In genomic region chr19:4456843-4457653, GRCh38 we compare ENCODE assay signal across 8 cellular contexts. TPM values are rescaled to one million over a fixed set of nuclear protein-coding genes. Genes with fewer than 3 reads are reported as not detected.
A peak's percentile ranks its signal among the peaks of the same experiment; 100 is the strongest.
DNase-seq lines count a peak whose midpoint lies in the region; ATAC-seq, FAIRE-seq and TF ChIP-seq lines count a peak whose summit lies in the region.

No MANE protein-coding gene starts in this region.

- peak overlapping the region; percentile 88 for H3K9ac ChIP-seq in keratinocyte (ENCODE audit: control insufficient read depth, extremely low read depth, insufficient read depth, low read length)

- H3K9me1 ChIP-seq in keratinocyte (ENCODE audit: control insufficient read depth, extremely low read depth, insufficient read depth, low read length): no peaks in the 10 kb centered on the region

- TF ChIP-seq CTCF in HL-60 (IDR thresholded peaks at IDR 0.05; ENCODE audit: insufficient read depth, low read length) (no peak), keratinocyte (optimal IDR thresholded peaks at IDR 0.05 in 1 of 3, IDR thresholded peaks at IDR 0.05 in 1 of 3, conservative IDR thresholded peaks at IDR 0.05 in 1 of 3; ENCODE audit: extremely low read depth in 1 of 3, insufficient read depth in 2 of 3, low read length in 3 of 3) (no peak)

- CTCF ChIA-PET in activated CD8-positive, alpha-beta memory T cell treated with anti-CD3 and anti-CD28 coated beads, Interleukin-2, amount 10 ng/mL, durations not matched to agents 7 days and 5 days (lab: Charles Lee): interaction anchor here (1.0 to 1.7 kb wide), 4 partner anchors 68 to 334 kb away, joined by 3 to 5 read pairs (median 4); partner anchors contain the start of gene FEM1A
- CTCF ChIA-PET in T-cell (lab: Charles Lee): interaction anchor here (0.6 to 1.6 kb wide), 2 partner anchors 14 to 469 kb away, joined by 8 to 13 read pairs; no protein-coding TSS in a partner anchor

- no peak for FAIRE-seq in keratinocyte (lab: Jason Lieb, UNC)

- H2AFZ ChIP-seq in keratinocyte (ENCODE audit: control insufficient read depth, low read length): peak overlapping the region; percentile 22

- peak overlapping the region; percentile 86 for H3K4me3 Mint-ChIP-seq in activated CD8-positive, alpha-beta memory T cell treated with anti-CD3 and anti-CD28 coated beads, Interleukin-2, amount 10 ng/mL, durations not matched to agents 7 days and 5 days
- peak overlapping the region; percentile 86 to 89 (median 87) for H3K4me3 Mint-ChIP-seq in T-cell

- peak; percentile 32 for ATAC-seq in activated CD8-positive, alpha-beta memory T cell treated with anti-CD3 and anti-CD28 coated beads, Interleukin-2, amount 10 ng/mL, durations not matched to agents 7 days and 5 days
- ATAC-seq in T-cell (replicated peaks in 1 of 4) (peak; percentile 17 to 47 (median 25)), HG03097 (IDR thresholded peaks at IDR 0.05; ENCODE audit: low FRiP score, unreplicated experiment) (no peak)

- H3K27me3 Mint-ChIP-seq in activated CD8-positive, alpha-beta memory T cell treated with anti-CD3 and anti-CD28 coated beads, Interleukin-2, amount 10 ng/mL, durations not matched to agents 7 days and 5 days: no peaks in the 10 kb centered on the region
- H3K27me3 Mint-ChIP-seq in T-cell: no peaks in the 10 kb centered on the region

- no peaks in the 10 kb centered on the region for H3K9me3 Mint-ChIP-seq in activated CD8-positive, alpha-beta memory T cell treated with anti-CD3 and anti-CD28 coated beads, Interleukin-2, amount 10 ng/mL, durations not matched to agents 7 days and 5 days (ENCODE audit: low read depth)
- H3K9me3 Mint-ChIP-seq in T-cell: no peaks in the 10 kb centered on the region

- dilution Hi-C loops in keratinocyte (cut with MboI; ENCODE audit: extremely low pct_ligation_motif_present, low sequenced_read_pairs): no loop called here

- H3K4me1 ChIP-seq in keratinocyte (ENCODE audit: control insufficient read depth, extremely low read depth, insufficient read depth, low read length): peaks cover 26% of the 10 kb centered on the region

- no peak for DNase-seq in activated CD8-positive, alpha-beta memory T cell treated with anti-CD3 and anti-CD28 coated beads, Interleukin-2, amount 10 ng/mL, durations not matched to agents 7 days and 5 days
- no peak for DNase-seq in activated CD8-positive, alpha-beta memory T cell treated with anti-CD3 and anti-CD28 coated beads for 24 hours
- DNase-seq in HL-60 (ENCODE audit: low read depth in 1 of 2, low spot score in 1 of 2): peak in 1 of 2 experiments; percentile 55
- peak in 16 of 34 experiments; percentile 10 to 54 (median 30) for DNase-seq in T-cell
- DNase-seq in central memory CD4-positive, alpha-beta T cell: peak; percentile 7
- no peak for DNase-seq in keratinocyte (ENCODE audit: low read depth, low spot score)
- peak; percentile 46 for DNase-seq in stimulated activated CD4-positive, alpha-beta T cell treated with anti-CD3 and anti-CD28 coated beads, Interleukin-2, amount 100 ng/mL, for 4 hours (ENCODE audit: low read depth)

- H3K27me3 ChIP-seq in HL-60 (ENCODE audit: insufficient read depth, poor library complexity, severe bottlenecking) (no peaks in the 10 kb centered on the region), keratinocyte (ENCODE audit: control insufficient read depth, extremely low read depth, insufficient read depth, low read length) (no peaks in the 10 kb centered on the region)

- peak overlapping the region; percentile 83 for H3K27ac Mint-ChIP-seq in activated CD8-positive, alpha-beta memory T cell treated with anti-CD3 and anti-CD28 coated beads, Interleukin-2, amount 10 ng/mL, durations not matched to agents 7 days and 5 days
- peak overlapping the region; percentile 85 to 86 for H3K27ac Mint-ChIP-seq in T-cell

- no peaks in the 10 kb centered on the region for H3K36me3 Mint-ChIP-seq in activated CD8-positive, alpha-beta memory T cell treated with anti-CD3 and anti-CD28 coated beads, Interleukin-2, amount 10 ng/mL, durations not matched to agents 7 days and 5 days
- no peaks in the 10 kb centered on the region for H3K36me3 Mint-ChIP-seq in T-cell

- H3K4me3 ChIP-seq in HL-60 (replicated peaks; ENCODE audit: insufficient read depth, low read length) (peak overlapping the region; percentile 78), keratinocyte (ENCODE audit: control insufficient read depth in 2 of 3, extremely low read depth in 1 of 3, insufficient read depth in 2 of 3, low read depth in 1 of 3, low read length in 3 of 3) (peak overlapping the region; percentile 46 to 84 (median 78))

- peaks cover 11 to 14% of the 10 kb centered on the region in 2 experiments for H3K36me3 ChIP-seq in keratinocyte (ENCODE audit: control insufficient read depth in 2 of 2, extremely low read depth in 1 of 2, insufficient read depth in 2 of 2, low read length in 2 of 2)

- H3K27ac ChIP-seq in HL-60 (replicated peaks) (peak overlapping the region; percentile 74), keratinocyte (ENCODE audit: control insufficient read depth, insufficient read depth, low read length) (peak overlapping the region; percentile 85)

- H3K4me2 ChIP-seq in keratinocyte (ENCODE audit: control insufficient read depth, extremely low read depth, insufficient read depth, low read depth, low read length): peak overlapping the region; percentile 88

- H3K79me2 ChIP-seq in keratinocyte (ENCODE audit: control insufficient read depth, insufficient read depth, low read length): peaks cover 25% of the 10 kb centered on the region

- no peaks in the 10 kb centered on the region for H4K20me1 ChIP-seq in keratinocyte (ENCODE audit: control insufficient read depth, extremely low read depth, insufficient read depth, low read length)

- H3K4me1 Mint-ChIP-seq in activated CD8-positive, alpha-beta memory T cell treated with anti-CD3 and anti-CD28 coated beads, Interleukin-2, amount 10 ng/mL, durations not matched to agents 7 days and 5 days: peaks cover 13% of the 10 kb centered on the region
- peaks cover 14 to 26% (median 19%) of the 10 kb centered on the region in 3 donors for H3K4me1 Mint-ChIP-seq in T-cell

- POLR2A ChIA-PET in T-cell (lab: Charles Lee): no interaction called here

- no peaks in the 10 kb centered on the region for H3K9me3 ChIP-seq in keratinocyte (ENCODE audit: control insufficient read depth, low read depth, low read length)

RNA-seq across cellular contexts. Expression of gene UBXN6, which starts 0.5 kb away (rescaled TPM):
- 10 to 100 TPM; 41.0 to 45.8 TPM for total RNA-seq in activated CD8-positive, alpha-beta memory T cell treated with anti-CD3 and anti-CD28 coated beads, Interleukin-2, amount 10 ng/mL, durations not matched to agents 7 days and 5 days
- 10 to 100 TPM; 49.7 to 86.4 (median 76.5) TPM for total RNA-seq in T-cell
- 36.4 to 63.1 TPM (median 48.2 TPM) in 3 replicates for polyA plus RNA-seq in keratinocyte
- polyA plus RNA-seq in keratinocyte (2011; ENCODE audit: low read depth): 48.9 TPM
- polyA plus RNA-seq in keratinocyte (2011; cell fraction: cytosol; rRNA removed): 36.7 and 82.9 TPM in 2 replicates
- polyA plus RNA-seq in keratinocyte (2011; cell fraction: nucleus; rRNA removed): 38.6 and 44.6 TPM in 2 replicates
- polyA plus RNA-seq in keratinocyte (2012; ENCODE audit: low replicate concordance): 75.6 and 83.5 TPM in 2 replicates
- 30.9 to 48.0 TPM (median 47.7 TPM) in 3 replicates for polyA minus RNA-seq in keratinocyte
- polyA minus RNA-seq in keratinocyte (2011; cell fraction: cytosol; rRNA and poly(A)+ RNA removed): 82.1 TPM
- polyA minus RNA-seq in keratinocyte (2011; cell fraction: nucleus; rRNA and poly(A)+ RNA removed): 18.5 and 24.9 TPM in 2 replicates

RNA-seq across cellular contexts. Expression of gene HDGFL2, which starts 15.0 kb away (rescaled TPM):
- 10 to 100 TPM; 57.8 to 60.2 TPM for total RNA-seq in activated CD8-positive, alpha-beta memory T cell treated with anti-CD3 and anti-CD28 coated beads, Interleukin-2, amount 10 ng/mL, durations not matched to agents 7 days and 5 days
- total RNA-seq in T-cell: 10 to 100 TPM; 24.9 to 41.8 (median 39.4) TPM
- 19.5 to 22.0 TPM (median 21.6 TPM) in 3 replicates for polyA plus RNA-seq in keratinocyte
- polyA plus RNA-seq in keratinocyte (2011; ENCODE audit: low read depth): 19.5 TPM
- 10.0 and 22.2 TPM in 2 replicates for polyA plus RNA-seq in keratinocyte (2011; cell fraction: cytosol; rRNA removed)
- 21.4 and 30.6 TPM in 2 replicates for polyA plus RNA-seq in keratinocyte (2011; cell fraction: nucleus; rRNA removed)
- polyA plus RNA-seq in keratinocyte (2012; ENCODE audit: low replicate concordance): 6.9 and 42.1 TPM in 2 replicates
- 10.4 to 18.6 TPM (median 10.5 TPM) in 3 replicates for polyA minus RNA-seq in keratinocyte
- 24.7 TPM for polyA minus RNA-seq in keratinocyte (2011; cell fraction: cytosol; rRNA and poly(A)+ RNA removed)
- 8.8 and 11.4 TPM in 2 replicates for polyA minus RNA-seq in keratinocyte (2011; cell fraction: nucleus; rRNA and poly(A)+ RNA removed)

RNA-seq across cellular contexts. Expression of gene CHAF1A, which starts 54.6 kb away (rescaled TPM):
- total RNA-seq in activated CD8-positive, alpha-beta memory T cell treated with anti-CD3 and anti-CD28 coated beads, Interleukin-2, amount 10 ng/mL, durations not matched to agents 7 days and 5 days: 100 to 1,000 TPM; 118 to 126 TPM
- 10 to 100 TPM; 14.4 to 27.3 (median 16.5) TPM for total RNA-seq in T-cell
- polyA plus RNA-seq in keratinocyte: 5.2 to 12.5 TPM (median 10.6 TPM) in 3 replicates
- polyA plus RNA-seq in keratinocyte (2011; ENCODE audit: low read depth): 4.8 TPM
- polyA plus RNA-seq in keratinocyte (2011; cell fraction: cytosol; rRNA removed): 7.5 and 8.0 TPM in 2 replicates
- 11.8 and 12.3 TPM in 2 replicates for polyA plus RNA-seq in keratinocyte (2011; cell fraction: nucleus; rRNA removed)
- polyA plus RNA-seq in keratinocyte (2012; ENCODE audit: low replicate concordance): 3.7 and 16.7 TPM in 2 replicates
- polyA minus RNA-seq in keratinocyte: 5.1 to 11.2 TPM (median 8.9 TPM) in 3 replicates
- polyA minus RNA-seq in keratinocyte (2011; cell fraction: cytosol; rRNA and poly(A)+ RNA removed): 13.8 TPM
- polyA minus RNA-seq in keratinocyte (2011; cell fraction: nucleus; rRNA and poly(A)+ RNA removed): 7.7 and 10.0 TPM in 2 replicates

RNA-seq across cellular contexts. Expression of gene SH3GL1, which starts 56.7 kb away (rescaled TPM):
- total RNA-seq in activated CD8-positive, alpha-beta memory T cell treated with anti-CD3 and anti-CD28 coated beads, Interleukin-2, amount 10 ng/mL, durations not matched to agents 7 days and 5 days: 10 to 100 TPM; 43.3 to 57.7 TPM
- total RNA-seq in T-cell: 10 to 100 TPM; 38.8 to 51.5 (median 45.7) TPM
- polyA plus RNA-seq in keratinocyte: 47.4 to 61.0 TPM (median 52.7 TPM) in 3 replicates
- 51.2 TPM for polyA plus RNA-seq in keratinocyte (2011; ENCODE audit: low read depth)
- 43.2 and 91.3 TPM in 2 replicates for polyA plus RNA-seq in keratinocyte (2011; cell fraction: cytosol; rRNA removed)
- polyA plus RNA-seq in keratinocyte (2011; cell fraction: nucleus; rRNA removed): 46.9 and 63.8 TPM in 2 replicates
- polyA plus RNA-seq in keratinocyte (2012; ENCODE audit: low replicate concordance): 82.6 and 89.6 TPM in 2 replicates
- polyA minus RNA-seq in keratinocyte: 27.5 to 75.2 TPM (median 36.8 TPM) in 3 replicates
- 106 TPM for polyA minus RNA-seq in keratinocyte (2011; cell fraction: cytosol; rRNA and poly(A)+ RNA removed)
- 26.8 and 27.0 TPM in 2 replicates for polyA minus RNA-seq in keratinocyte (2011; cell fraction: nucleus; rRNA and poly(A)+ RNA removed)

Comparison
In these comparisons a context has a peak if more than half of its experiments do, and no peak if none do; other contexts are left out.
1. DNase-seq: peak in central memory CD4-positive, alpha-beta T cell (single experiment) and stimulated activated CD4-positive, alpha-beta T cell treated with anti-CD3 and anti-CD28 coated beads, Interleukin-2, amount 100 ng/mL, for 4 hours (single experiment); none in activated CD8-positive, alpha-beta memory T cell treated with anti-CD3 and anti-CD28 coated beads, Interleukin-2, amount 10 ng/mL, durations not matched to agents 7 days and 5 days (single experiment), activated CD8-positive, alpha-beta memory T cell treated with anti-CD3 and anti-CD28 coated beads for 24 hours (single experiment) and keratinocyte (single experiment).
2. RNA of gene CHAF1A, which starts 54.6 kb away (total RNA-seq): 118 to 126 TPM in activated CD8-positive, alpha-beta memory T cell treated with anti-CD3 and anti-CD28 coated beads, Interleukin-2, amount 10 ng/mL, durations not matched to agents 7 days and 5 days; 14.4 to 27.3 TPM in T-cell; every median in the first group is over 4 times any median in the second.